ENCODE assay signal across 35 cellular contexts in genomic region chr6:115984809-115985208, GRCh38.
DNase-seq lines count a peak whose midpoint lies in the region; ATAC-seq, FAIRE-seq and TF ChIP-seq lines count a peak whose summit lies in the region.
"Had no signal": no experiment of that assay in that cellular context is flagged by ENCODE, and none has a peak within 500 bp of the region (broad histone marks: within the 10 kb centered on the region; RNA-seq: fewer than 3 reads in every experiment).

No MANE protein-coding gene starts in this region.

- no peak overlapping the region for H3K9ac ChIP-seq in HepG2 (ENCODE audit: insufficient read depth, low read depth, low read length)
- H3K9ac ChIP-seq: BLaER1; BLaER1 treated with 17β-estradiol and CSF1 and Interleukin-3, amounts not matched to agents 10 nM and 100 nM had no signal

- H2AFZ ChIP-seq in HepG2 (ENCODE audit: low read length), result no peak overlapping the region

- H3K4me2 ChIP-seq in HepG2 (ENCODE audit: low read depth, low read length), result no peak overlapping the region
- H3K4me2 ChIP-seq: A549; BLaER1; BLaER1 treated with 17β-estradiol and CSF1 and Interleukin-3, amounts not matched to agents 10 nM and 100 nM had no signal

- no peak for TF ChIP-seq POLR2A in HepG2 (IDR thresholded peaks at IDR 0.05; ENCODE audit: insufficient read depth in 1 of 2, low read depth in 2 of 2, low read length in 2 of 2)
- no peak for TF ChIP-seq POLR2A in right lobe of liver (IDR thresholded peaks at IDR 0.05)

- H3K27ac ChIP-seq in HepG2 (ENCODE audit: extremely low read length, insufficient read depth, low read length) (no peak overlapping the region), right lobe of liver (no peak overlapping the region), dorsolateral prefrontal cortex (no peak overlapping the region)
- H3K27ac ChIP-seq: 22Rv1; A549; BLaER1; BLaER1 treated with 17β-estradiol and CSF1 and Interleukin-3, amounts not matched to agents 10 nM and 100 nM; C4-2B had no signal

- intact Hi-C loops in HepG2 (cut with micrococcal nuclease; ENCODE audit: unreplicated experiment) (no loop called here), right lobe of liver (cut with DNase I) (no loop called here), dorsolateral prefrontal cortex (cut with DNase I) (no loop called here)

- H3K9me3 ChIP-seq in HepG2 (ENCODE audit: low read length) (no peaks in the 10 kb centered on the region), right lobe of liver (no peaks in the 10 kb centered on the region)
- H3K9me3 ChIP-seq: A549; BE2C; BLaER1; BLaER1 treated with 17β-estradiol and CSF1 and Interleukin-3, amounts not matched to agents 10 nM and 100 nM; Caco-2 had no signal

- H3K4me3 ChIP-seq in HepG2 (replicated peaks in 1 of 3; ENCODE audit: insufficient read depth in 1 of 3, low read depth in 2 of 3, low read length in 3 of 3) (no peak overlapping the region), right lobe of liver (no peak overlapping the region), bronchial epithelial cell (ENCODE audit: low read depth, low read length) (no peak overlapping the region), dorsolateral prefrontal cortex (no peak overlapping the region)
- H3K4me3 ChIP-seq: A549; BLaER1; BLaER1 treated with 17β-estradiol and CSF1 and Interleukin-3, amounts not matched to agents 10 nM and 100 nM had no signal

- no peaks in the 10 kb centered on the region for H3K27me3 ChIP-seq in HepG2 (ENCODE audit: control insufficient read depth in 1 of 2, insufficient read depth in 2 of 2, low read length in 2 of 2)
- no peaks in the 10 kb centered on the region for H3K27me3 ChIP-seq in right lobe of liver
- no peaks in the 10 kb centered on the region for H3K27me3 ChIP-seq in bronchial epithelial cell (ENCODE audit: control insufficient read depth, insufficient read depth, low read length)
- no peaks in the 10 kb centered on the region for H3K27me3 ChIP-seq in dorsolateral prefrontal cortex
- H3K27me3 ChIP-seq: BE2C; BLaER1; BLaER1 treated with 17β-estradiol and CSF1 and Interleukin-3, amounts not matched to agents 10 nM and 100 nM had no signal

- DNase-seq in DMS53 (lab: John Stamatoyannopoulos, UW) (peak; percentile 32), DMS53 treated with DMSO at 0.1 percent for 48 hours (lab: John Stamatoyannopoulos, UW; ENCODE audit: unreplicated experiment) (no peak), HepG2 (ENCODE audit: low spot score) (no peak), right lobe of liver (no peak), Ammon's horn (ENCODE audit: low spot score) (peak; percentile 60), bronchial epithelial cell (ENCODE audit: low read depth) (no peak), NOMO-1 treated with dmso at 0.1 percent for 144 hours (lab: John Stamatoyannopoulos, UW; ENCODE audit: unreplicated experiment) (no peak), dorsolateral prefrontal cortex (no peak)
- DNase-seq: 8988T; ACHN; AML-193; BE2C; C1 segment of cervical spinal cord; Caco-2; Calu3; CD4-positive, alpha-beta memory T cell; CD4-positive, alpha-beta T cell; CD4-positive, CD25-positive, alpha-beta regulatory T cell; CD8-positive, alpha-beta memory T cell; CD8-positive, alpha-beta T cell; COR-L47; DMS 273 treated with DMSO at 0.1 percent for 48 hours; DMS153; DMS79; DMS79 treated with DMSO at 0.1 percent for 48 hours; DND-41; EL had no signal

- TF ChIP-seq EP300 in HepG2 (IDR thresholded peaks at IDR 0.05; ENCODE audit: low read depth in 2 of 2, low read length in 2 of 2) (no peak), HepG2 (CRISPR knock-in tag; IDR thresholded peaks at IDR 0.05; ENCODE audit: borderline replicate concordance) (no peak)

- 0 out of 2 replicates have a peak, but pooled peaks cover 3% of the 10 kb centered on the region for H4K20me1 ChIP-seq in HepG2 (ENCODE audit: insufficient read depth, low read length)
- H4K20me1 ChIP-seq: BLaER1; BLaER1 treated with 17β-estradiol and CSF1 and Interleukin-3, amounts not matched to agents 10 nM and 100 nM had no signal

- H3K36me3 ChIP-seq in HepG2 (replicated peaks in 1 of 2; ENCODE audit: control insufficient read depth in 1 of 2, insufficient read depth in 2 of 2, low read length in 2 of 2) (no peaks in the 10 kb centered on the region; a peak in 1 of 5 replicates), right lobe of liver (no peaks in the 10 kb centered on the region), bronchial epithelial cell (ENCODE audit: control insufficient read depth, insufficient read depth, low read length) (no peaks in the 10 kb centered on the region)
- H3K36me3 ChIP-seq: BE2C; BLaER1; BLaER1 treated with 17β-estradiol and CSF1 and Interleukin-3, amounts not matched to agents 10 nM and 100 nM had no signal

- POLR2A ChIA-PET in HepG2 (lab: Yijun Ruan, JAX), result interaction anchor here (1.5 kb wide), 1 partner anchor 76 kb away, joined by 3 read pairs; the partner anchor contains the start of gene FRK

- no peak for TF ChIP-seq CTCF in HepG2 (CRISPR knock-in tag; IDR thresholded peaks at IDR 0.05)
- TF ChIP-seq CTCF in right lobe of liver (IDR thresholded peaks at IDR 0.05), result no peak
- TF ChIP-seq CTCF in bronchial epithelial cell (IDR thresholded peaks at IDR 0.05; ENCODE audit: insufficient read depth, low read length, severe bottlenecking), result no peak
- no peak for TF ChIP-seq CTCF in dorsolateral prefrontal cortex (IDR thresholded peaks at IDR 0.05 in 54 of 56, conservative IDR thresholded peaks at IDR 0.05 in 2 of 56; ENCODE audit: low read depth in 1 of 56, partially characterized antibody in 56 of 56)

- FAIRE-seq in HepG2 (lab: Jason Lieb, UNC), result no peak
- FAIRE-seq in bronchial epithelial cell (lab: Jason Lieb, UNC), result peak; percentile 18
- FAIRE-seq: A204.1, A549, D721Med, G401.6 had no signal

- peaks cover 27% of the 10 kb centered on the region for H3K4me1 ChIP-seq in HepG2 (ENCODE audit: insufficient read depth, low read length)
- no peaks in the 10 kb centered on the region for H3K4me1 ChIP-seq in right lobe of liver
- H3K4me1 ChIP-seq: BE2C; BLaER1; BLaER1 treated with 17β-estradiol and CSF1 and Interleukin-3, amounts not matched to agents 10 nM and 100 nM had no signal

- no peaks in the 10 kb centered on the region for H3K79me2 ChIP-seq in HepG2 (ENCODE audit: insufficient read depth, low read length)

- no peak for ATAC-seq in HepG2
- no peak for ATAC-seq in right lobe of liver
- ATAC-seq: A549; CD8-positive, alpha-beta T cell had no signal

- CTCF ChIA-PET in HepG2 (lab: Yijun Ruan, JAX; ENCODE audit: low intra/inter-chr PET ratio, low total read pairs), result no interaction called here

- BruUV-seq in HepG2 (replicated peaks; lab: Mats Ljungman, UMichigan), result no TSS peak

- in situ Hi-C loops in HepG2 (cut with HindIII; ENCODE audit: extremely low pct_ligation_motif_present, low pct_unique_long_range_greater_than_20kb), result no loop called here

- WGBS in HepG2 (ENCODE audit: low lambda C conversion rate), result 96% methylated on average over 2 of the region's 2 CpGs
- 94% methylated on average over 2 of the region's 2 CpGs for WGBS in right lobe of liver (ENCODE audit: insufficient coverage, low coverage, low lambda C conversion rate, missing lambda C conversion rate)

- no peak for TF ChIP-seq RAD21 in HepG2 (CRISPR knock-in tag; IDR thresholded peaks at IDR 0.05)

TF ChIP-seq in HepG2, 621 proteins besides CTCF, POLR2A, EP300 and RAD21:
- TF ChIP-seq ATF7 (IDR thresholded peaks at IDR 0.05) (peak; percentile 81), ATF7 (CRISPR knock-in tag; IDR thresholded peaks at IDR 0.05) (no peak), HMGA1 (CRISPR knock-in tag; conservative IDR thresholded peaks at IDR 0.05) (no peak)

Comparison
In these comparisons a context has a peak if more than half of its experiments do, and no peak if none do; other contexts are left out.
1. DNase-seq: peak in DMS53 (single experiment) and Ammon's horn (single experiment); none in DMS53 treated with DMSO at 0.1 percent for 48 hours (single experiment), HepG2 (single experiment), right lobe of liver (0 of 3), bronchial epithelial cell (single experiment), NOMO-1 treated with dmso at 0.1 percent for 144 hours (single experiment) and dorsolateral prefrontal cortex (0 of 10).